In genomic region chr14:30560581-30560980, GRCh38 we compare ENCODE assay signal across 8 cellular contexts. TPM values are rescaled to one million over a fixed set of nuclear protein-coding genes. Genes with fewer than 3 reads are reported as not detected.
DNase-seq lines count a peak whose midpoint lies in the region; ATAC-seq and TF ChIP-seq lines count a peak whose summit lies in the region.

No MANE protein-coding gene starts in this region.

- H3K27ac ChIP-seq in cardiac muscle cell (no peak overlapping the region), sigmoid colon (no peak overlapping the region)

- H3K27me3 Mint-ChIP-seq in activated B cell treated with CpG ODN at 0.5 μM for 24 hours = no peaks in the 10 kb centered on the region
- peaks cover 2% of the 10 kb centered on the region for H3K27me3 Mint-ChIP-seq in glutamatergic neuron (ENCODE audit: unreplicated experiment)

- intact Hi-C loops in Right ventricle myocardium superior (cut with DNase I) = no loop called here
- intact Hi-C loops in activated B cell treated with CpG ODN at 0.5 μM for 24 hours (cut with micrococcal nuclease) = no loop called here
- intact Hi-C loops in sigmoid colon (cut with DNase I) = no loop called here

- H3K9me3 Mint-ChIP-seq in activated B cell treated with CpG ODN at 0.5 μM for 24 hours = no peaks in the 10 kb centered on the region
- no peaks in the 10 kb centered on the region for H3K9me3 Mint-ChIP-seq in glutamatergic neuron (ENCODE audit: unreplicated experiment)

- H3K4me3 ChIP-seq in cardiac muscle cell (peak overlapping the region; percentile 77), sigmoid colon (peak overlapping the region in 1 of 4 donors; percentile 85)

- H3K27me3 ChIP-seq in cardiac muscle cell = no peaks in the 10 kb centered on the region
- H3K27me3 ChIP-seq in sigmoid colon = no peaks in the 10 kb centered on the region

- H3K4me1 ChIP-seq in cardiac muscle cell (ENCODE audit: low read depth) (peaks cover 7% of the 10 kb centered on the region), sigmoid colon (peaks cover 0 to 16% (median 13%) of the 10 kb centered on the region in 4 donors)

- POLR2A ChIA-PET in activated B cell treated with CpG ODN at 0.5 μM for 24 hours (lab: Charles Lee) = interaction anchor here (2.4 kb wide), 1 partner anchor 61 kb away, joined by 17 read pairs; the partner anchor contains the start of gene SCFD1

- TF ChIP-seq CTCF in cardiac muscle cell (IDR thresholded peaks at IDR 0.05; ENCODE audit: low read depth, low read length) (no peak), activated B cell treated with CpG ODN at 0.5 μM for 24 hours (IDR thresholded peaks at IDR 0.05) (no peak), glutamatergic neuron (IDR thresholded peaks at IDR 0.05; ENCODE audit: partially characterized antibody, unreplicated experiment) (no peak), sigmoid colon (IDR thresholded peaks at IDR 0.05) (no peak)

- no peaks in the 10 kb centered on the region for H3K9me3 ChIP-seq in cardiac muscle cell (ENCODE audit: low read depth)
- no peaks in the 10 kb centered on the region for H3K9me3 ChIP-seq in sigmoid colon

- peaks cover 28% of the 10 kb centered on the region for H3K36me3 Mint-ChIP-seq in activated B cell treated with CpG ODN at 0.5 μM for 24 hours (ENCODE audit: low read depth)
- no peaks in the 10 kb centered on the region for H3K36me3 Mint-ChIP-seq in glutamatergic neuron (ENCODE audit: unreplicated experiment)

- CTCF ChIA-PET in activated B cell treated with CpG ODN at 0.5 μM for 24 hours (lab: Charles Lee) = no interaction called here

- DNase-seq in cardiac muscle cell (ENCODE audit: low read depth in 1 of 2, low spot score in 1 of 2) (no peak), Right ventricle myocardium superior (no peak), activated B cell treated with CpG ODN at 0.5 μM for 24 hours (no peak), glutamatergic neuron (no peak), Kasumi-1 (lab: John Stamatoyannopoulos, UW) (no peak), sigmoid colon (no peak)

- peaks cover 40% of the 10 kb centered on the region for H3K4me1 Mint-ChIP-seq in activated B cell treated with CpG ODN at 0.5 μM for 24 hours
- H3K4me1 Mint-ChIP-seq in glutamatergic neuron (ENCODE audit: low read depth, unreplicated experiment) = peaks cover 12% of the 10 kb centered on the region

- no peak for TF ChIP-seq EP300 in sigmoid colon (IDR thresholded peaks at IDR 0.05)

- WGBS in sigmoid colon, 2 donors = 85 to 94% methylated on average over 1 of the region's 1 CpG

- ATAC-seq in Right ventricle myocardium superior (ENCODE audit: poor library complexity) (no peak), activated B cell treated with CpG ODN at 0.5 μM for 24 hours (ENCODE audit: low read depth) (no peak), GM18867 (IDR thresholded peaks at IDR 0.05; ENCODE audit: unreplicated experiment) (no peak), GM21381 (IDR thresholded peaks at IDR 0.05; ENCODE audit: unreplicated experiment) (no peak)

- H3K4me3 Mint-ChIP-seq in activated B cell treated with CpG ODN at 0.5 μM for 24 hours (peak overlapping the region; percentile 67), glutamatergic neuron (ENCODE audit: unreplicated experiment) (peak overlapping the region; percentile 87)

- TF ChIP-seq POLR2A in sigmoid colon (IDR thresholded peaks at IDR 0.05) = no peak

- H3K36me3 ChIP-seq in cardiac muscle cell (no peaks in the 10 kb centered on the region), sigmoid colon (no peaks in the 10 kb centered on the region)

- no peak overlapping the region for H3K27ac Mint-ChIP-seq in activated B cell treated with CpG ODN at 0.5 μM for 24 hours
- H3K27ac Mint-ChIP-seq in glutamatergic neuron (ENCODE audit: unreplicated experiment) = peak overlapping the region; percentile 48

RNA-seq across cellular contexts. Expression of gene G2E3, which starts 1.6 kb away (rescaled TPM):
- total RNA-seq in cardiac muscle cell (7.4 and 17.9 TPM in 2 replicates), Right ventricle myocardium superior (5.2 TPM), activated B cell treated with CpG ODN at 0.5 μM for 24 hours (23.5 and 32.6 TPM in 2 replicates), glutamatergic neuron (ENCODE audit: unreplicated experiment) (31.4 TPM), sigmoid colon (10 to 100 TPM in 2 of 4 donors, 1 to 10 TPM in 2; 6.7 to 13.0 (median 10.1) TPM)
- polyA plus RNA-seq in cardiac muscle cell (10.4 and 33.0 TPM in 2 replicates), sigmoid colon (1 to 10 TPM; 3.5 to 5.2 (median 3.6) TPM)
